ENCODE assay signal across 29 cellular contexts in the genomic region with DNA sequence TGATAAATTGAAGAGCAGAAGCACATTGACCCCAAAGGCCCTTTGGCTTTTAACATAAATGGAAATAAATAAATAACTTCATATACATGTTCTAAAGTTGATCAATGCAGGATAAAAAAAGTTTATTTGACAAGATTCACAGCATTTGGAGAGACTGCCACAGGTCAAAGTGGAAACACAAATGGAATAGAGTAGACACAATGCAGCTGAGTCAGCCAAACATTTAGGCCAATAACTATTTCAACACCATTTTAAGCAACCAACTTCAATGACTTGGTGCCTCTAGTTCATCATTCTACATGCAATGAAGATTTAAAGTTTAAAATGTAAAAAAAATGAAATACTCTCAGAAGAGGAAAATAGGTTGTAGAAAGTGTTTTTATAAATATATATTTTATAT.
"Had no signal": no experiment of that assay in that cellular context is flagged by ENCODE, and none has a peak within 500 bp of the region (broad histone marks: within the 10 kb centered on the region; RNA-seq: fewer than 3 reads in every experiment).

No MANE protein-coding gene starts in this region.

- H3K27me3 ChIP-seq: adrenal gland, body of pancreas, cardiac muscle cell, colonic mucosa, gastroesophageal sphincter, heart right ventricle had no signal

- H3K27ac ChIP-seq: adrenal gland, body of pancreas, cardiac muscle cell, colonic mucosa, epithelial cell of prostate, gastroesophageal sphincter, heart right ventricle, WERI-Rb-1 had no signal

- H3K9me3 ChIP-seq: adrenal gland, body of pancreas, colonic mucosa, gastroesophageal sphincter, heart right ventricle had no signal

- H3K36me3 ChIP-seq: adrenal gland, cardiac muscle cell, colonic mucosa, gastroesophageal sphincter, heart right ventricle, WERI-Rb-1 had no signal

- H3K4me3 ChIP-seq: adrenal gland, body of pancreas, cardiac muscle cell, colonic mucosa, gastroesophageal sphincter, heart right ventricle had no signal

- DNase-seq: activated B cell treated with CpG ODN at 0.5 μM for 24 hours; activated CD4-positive, alpha-beta T cell treated with anti-CD3 and anti-CD28 coated beads for 48 hours; activated CD4-positive, alpha-beta T cell treated with anti-CD3 and anti-CD28 coated beads, Interleukin-2, amount 50 U/mL, for 1 hour; activated CD4-positive, alpha-beta T cell treated with anti-CD3 and anti-CD28 coated beads, Interleukin-2, amount 50 U/mL, for 48 hours; activated CD8-positive, alpha-beta memory T cell treated with anti-CD3 and anti-CD28 coated beads for 24 hours; activated CD8-positive, alpha-beta T cell treated with anti-CD3 and anti-CD28 coated beads for 36 hours; activated effector memory CD4-positive, alpha-beta T cell treated with anti-CD3 and anti-CD28 coated beads, Interleukin-2, amount 50 U/mL, for 16 hours; activated naive CD4-positive, alpha-beta T cell treated with anti-CD3 and anti-CD28 coated beads for 36 hours; activated naive CD8-positive, alpha-beta T cell treated with anti-CD3 and anti-CD28 coated beads for 36 hours; activated naive CD8-positive, alpha-beta T cell treated with anti-CD3 and anti-CD28 coated beads, Interleukin-2, amount 50 U/mL, for 24 hours; activated T-cell treated with anti-CD3 and anti-CD28 coated beads, Interleukin-2, amount 50 U/mL, for 4 hours; adrenal gland; amygdala; aorta; body of pancreas; central memory CD4-positive, alpha-beta T cell; cerebellar nuclear complex; colonic mucosa; effector CD8-positive, alpha-beta T cell; foreskin melanocyte; heart right ventricle; T-helper 1 cell; T-helper 17 cell; T1000; WERI-Rb-1 had no signal

- ATAC-seq: activated CD4-positive, CD25-positive, alpha-beta regulatory T cell treated with anti-CD3 and anti-CD28 coated beads, Interleukin-2, amount 50 U/mL, for 24 hours; activated CD8-positive, alpha-beta T cell treated with anti-CD3 and anti-CD28 coated beads for 36 hours; activated naive CD8-positive, alpha-beta T cell treated with anti-CD3 and anti-CD28 coated beads, Interleukin-2, amount 50 U/mL, for 24 hours; activated T-cell treated with anti-CD3 and anti-CD28 coated beads, Interleukin-2, amount 50 U/mL, for 4 hours; body of pancreas; gastroesophageal sphincter; heart right ventricle; T-helper 17 cell had no signal

- H3K4me1 ChIP-seq: adrenal gland, body of pancreas, colonic mucosa, gastroesophageal sphincter, heart right ventricle had no signal
